ENCODE assay signal across 8 cellular contexts in the genomic region with DNA sequence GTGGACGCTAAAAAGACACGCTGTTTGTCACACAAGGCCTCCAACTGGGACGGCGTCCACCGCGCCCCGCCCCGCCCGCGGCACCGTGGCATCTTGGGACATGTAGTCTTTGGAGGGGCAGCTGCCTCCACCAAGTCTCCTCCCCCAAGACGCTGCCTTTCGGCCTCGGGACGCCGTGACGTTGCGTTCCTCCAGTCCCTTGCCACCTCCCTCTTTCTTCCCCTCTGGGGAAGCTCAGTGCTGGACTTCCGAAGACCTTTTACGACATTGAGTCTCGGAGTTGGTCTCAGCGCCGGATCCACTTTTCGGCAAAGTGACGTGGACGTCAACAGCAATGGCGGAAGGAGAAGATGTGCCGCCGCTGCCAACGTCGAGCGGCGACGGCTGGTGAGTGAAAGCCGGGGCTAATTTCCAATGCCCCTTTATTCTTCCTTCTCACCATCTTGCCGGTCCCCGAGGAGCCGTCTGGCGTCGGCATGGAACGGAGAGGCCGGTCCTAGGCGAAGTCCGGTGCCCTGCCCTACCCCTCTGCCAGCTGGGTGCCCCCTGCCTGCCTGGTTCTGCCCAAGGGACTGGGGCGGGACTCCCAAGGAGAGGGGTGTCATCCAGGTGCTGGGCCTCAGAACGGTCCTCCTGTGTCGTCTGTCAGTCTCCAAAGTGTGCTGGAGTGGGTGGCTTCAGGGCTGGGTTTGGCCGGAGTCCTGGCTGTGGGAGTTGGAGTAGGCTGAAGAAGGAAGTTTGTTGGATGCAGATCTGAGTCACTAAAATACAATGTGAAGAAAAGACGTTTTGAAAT. TPM values are rescaled to one million over a fixed set of nuclear protein-coding genes. Genes with fewer than 3 reads are reported as not detected.
A peak's percentile ranks its signal among the peaks of the same experiment; 100 is the strongest.
DNase-seq lines count a peak whose midpoint lies in the region; ATAC-seq and TF ChIP-seq lines count a peak whose summit lies in the region.

Gene TBC1D23 (plus strand): TSS at position 308 of the 796 bp plus-strand sequence. CDS start 27 bp downstream, at position 335.

- in situ Hi-C loops in ACHN (cut with HindIII; ENCODE audit: low pct_ligation_motif_present, low pct_unique_long_range_greater_than_20kb, low sequenced_read_pairs), result no loop called here

- peaks cover 0 to 11% of the 10 kb centered on the region in 2 donors for H3K4me1 ChIP-seq in breast epithelium
- H3K4me1 ChIP-seq in iPS-18a (ENCODE audit: control insufficient read depth, low read depth, low read length), result peaks cover 11% of the 10 kb centered on the region
- peaks cover 49% of the 10 kb centered on the region for H3K4me1 ChIP-seq in skeletal muscle satellite cell (ENCODE audit: control insufficient read depth, insufficient read depth, low read length)

- ATAC-seq in GM18873 (IDR thresholded peaks at IDR 0.05; ENCODE audit: low FRiP score, unreplicated experiment) (peak; percentile 100), HG03139 (IDR thresholded peaks at IDR 0.05; ENCODE audit: unreplicated experiment) (peak; percentile 100)

- peak; percentile 95 for TF ChIP-seq POLR2A in breast epithelium (IDR thresholded peaks at IDR 0.05)

- H3K4me3 ChIP-seq in breast epithelium, result peak within 1 kb of the TSS; percentile 89 to 99 (median 98)
- H3K4me3 ChIP-seq in iPS-18a (ENCODE audit: low read length), result peak within 1 kb of the TSS; percentile 97
- peak within 1 kb of the TSS; percentile 92 for H3K4me3 ChIP-seq in skeletal muscle satellite cell (ENCODE audit: low read length)

- peak within 1 kb of the TSS; percentile 86 for H3K27ac ChIP-seq in VCaP
- peak within 1 kb of the TSS; percentile 99 to 100 for H3K27ac ChIP-seq in breast epithelium
- H3K27ac ChIP-seq in iPS-18a (ENCODE audit: low read length), result peak within 1 kb of the TSS; percentile 52

- H3K9me3 ChIP-seq in breast epithelium (no peaks in the 10 kb centered on the region), iPS-18a (ENCODE audit: control insufficient read depth, low read depth, low read length) (no peaks in the 10 kb centered on the region), skeletal muscle satellite cell (replicated peaks; ENCODE audit: low read length) (no peaks in the 10 kb centered on the region)

- TF ChIP-seq CTCF in VCaP (conservative IDR thresholded peaks at IDR 0.05) (no peak), breast epithelium (IDR thresholded peaks at IDR 0.05) (peak in 1 of 3 donors; percentile 17)

- H3K9ac ChIP-seq in iPS-18a (ENCODE audit: low read length) (peak within 1 kb of the TSS; percentile 84), skeletal muscle satellite cell (ENCODE audit: low read depth, low read length) (peak within 1 kb of the TSS; percentile 97)

- H3K4me2 ChIP-seq in skeletal muscle satellite cell (ENCODE audit: low read length), result peak within 1 kb of the TSS; percentile 86

- H3K27me3 ChIP-seq in breast epithelium, result no peaks in the 10 kb centered on the region
- no peaks in the 10 kb centered on the region for H3K27me3 ChIP-seq in iPS-18a (ENCODE audit: control insufficient read depth, insufficient read depth, low read length)
- no peaks in the 10 kb centered on the region for H3K27me3 ChIP-seq in skeletal muscle satellite cell (ENCODE audit: control insufficient read depth, insufficient read depth, low read length)

- DNase-seq in ACHN (peak; percentile 99), NCI-H2196 treated with DMSO at 0.1 percent for 48 hours (lab: John Stamatoyannopoulos, UW; ENCODE audit: unreplicated experiment) (peak; percentile 99), breast epithelium (ENCODE audit: low spot score in 2 of 2) (peak; percentile 98 to 99)

- intact Hi-C loops in breast epithelium (cut with DNase I; ENCODE audit: low total_unique reads), result no loop called here

- H3K36me3 ChIP-seq in breast epithelium (no peaks in the 10 kb centered on the region), iPS-18a (ENCODE audit: control insufficient read depth, low read depth, low read length) (no peaks in the 10 kb centered on the region), skeletal muscle satellite cell (ENCODE audit: insufficient read depth, low read length) (no peaks in the 10 kb centered on the region)

RNA-seq across cellular contexts. Expression of gene TBC1D23, which starts in this region (rescaled TPM):
- total RNA-seq in breast epithelium, result 10 to 100 TPM; 32.8 to 48.2 (median 42.9) TPM
- 55.0 and 55.3 TPM in 2 replicates for total RNA-seq in skeletal muscle satellite cell (2012; rRNA removed)

Comparison
In these comparisons a context has a peak if more than half of its experiments do, and no peak if none do; other contexts are left out.
1. Peak in every context shown above with its lines: DNase-seq, ATAC-seq, H3K4me3 ChIP-seq and H3K27ac ChIP-seq.